ENCODE assay signal across 21 cellular contexts in genomic region chr9:104843644-104844226, GRCh38.
"Had no signal": no experiment of that assay in that cellular context is flagged by ENCODE, and none has a peak within 500 bp of the region (broad histone marks: within the 10 kb centered on the region; RNA-seq: fewer than 3 reads in every experiment).

No MANE protein-coding gene starts in this region.

- H3K4me3 ChIP-seq: adrenal gland, ascending aorta, heart right ventricle, tibial nerve had no signal

- ATAC-seq: activated CD8-positive, alpha-beta T cell treated with anti-CD3 and anti-CD28 coated beads, Interleukin-2, amount 10 ng/mL, durations not matched to agents 7 days and 5 days; activated naive CD4-positive, alpha-beta T cell treated with anti-CD3 and anti-CD28 coated beads, Interleukin-2, amount 50 U/mL, for 72 hours; heart right ventricle; left lobe of liver; naive thymus-derived CD4-positive, alpha-beta T cell had no signal

- H3K27me3 ChIP-seq: adrenal gland, ascending aorta, brain microvascular endothelial cell, heart right ventricle, tibial nerve had no signal

- DNase-seq: activated CD4-positive, alpha-beta T cell treated with anti-CD3 and anti-CD28 coated beads for 1 hour; activated CD4-positive, alpha-beta T cell treated with anti-CD3 and anti-CD28 coated beads, Interleukin-2, amount 50 U/mL, for 1 hour; activated CD8-positive, alpha-beta T cell treated with anti-CD3 and anti-CD28 coated beads, Interleukin-2, amount 10 ng/mL, durations not matched to agents 7 days and 5 days; activated gamma-delta T cell; brain microvascular endothelial cell; caudate nucleus; effector CD4-positive, alpha-beta T cell; erythroblast; heart right ventricle; islet precursor cell; naive thymus-derived CD4-positive, alpha-beta T cell; occipital lobe; retina; stimulated activated CD4-positive, alpha-beta T cell treated with anti-CD3 and anti-CD28 coated beads, Interleukin-12 subunit alpha, Interleukin-12 subunit beta, amount 100 ng/mL, for 4 hours; stimulated activated CD4-positive, alpha-beta T cell treated with anti-CD3 and anti-CD28 coated beads, Interleukin-4, amount 100 ng/mL, for 4 hours had no signal

- H3K9me3 ChIP-seq: adrenal gland, ascending aorta, heart right ventricle, tibial nerve had no signal

- FAIRE-seq: TTC549 had no signal

- H3K27ac ChIP-seq: adrenal gland, ascending aorta, brain microvascular endothelial cell, heart right ventricle, tibial nerve had no signal

- H3K4me1 ChIP-seq: ascending aorta, heart right ventricle had no signal
